In the genomic region with DNA sequence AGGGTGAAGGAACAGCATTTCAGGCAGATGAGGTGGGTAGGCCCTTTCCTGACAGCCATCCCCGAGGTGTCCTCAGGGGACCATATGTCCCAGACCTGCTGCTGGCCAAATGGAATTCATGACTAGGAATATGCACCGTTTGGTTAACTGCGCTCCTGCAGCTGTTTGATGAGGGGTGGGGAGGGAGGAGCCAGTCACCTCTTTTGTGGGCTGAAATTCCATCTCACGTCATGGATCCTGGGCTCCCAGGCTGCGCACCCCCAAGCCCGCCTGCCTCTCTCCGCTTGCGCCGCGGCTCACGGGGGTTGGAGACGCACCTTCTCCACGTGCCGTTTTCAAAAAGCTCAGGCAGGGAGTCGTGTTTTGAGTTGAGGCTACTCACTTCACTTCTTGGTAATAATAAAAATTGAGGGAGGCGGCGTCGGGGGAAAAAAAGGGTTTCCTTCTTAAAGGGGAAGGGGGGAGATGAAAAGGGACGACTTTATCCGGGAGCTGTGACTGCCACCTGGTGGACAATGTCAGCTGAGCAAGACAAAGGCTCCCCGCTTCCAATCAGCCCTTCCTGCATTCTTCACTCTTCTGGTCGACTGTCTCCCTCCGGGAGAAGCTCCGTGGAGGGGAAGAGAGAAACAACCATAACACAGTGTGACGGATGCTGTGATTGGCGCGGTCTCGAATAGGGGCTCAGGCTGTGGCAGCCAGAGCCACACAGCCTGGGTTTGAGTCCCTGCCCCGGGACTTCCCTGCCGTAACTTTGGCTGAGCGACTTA, we compare ENCODE assay signal across 8 cellular contexts. TPM values are rescaled to one million over a fixed set of nuclear protein-coding genes. Genes with fewer than 3 reads are reported as not detected.
A peak's percentile ranks its signal among the peaks of the same experiment; 100 is the strongest.
DNase-seq lines count a peak whose midpoint lies in the region; ATAC-seq and TF ChIP-seq lines count a peak whose summit lies in the region.

No MANE protein-coding gene starts in this region.

- POLR2A ChIA-PET in activated CD8-positive, alpha-beta T cell treated with anti-CD3 and anti-CD28 coated beads for 36 hours (lab: Charles Lee) = interaction anchor here (0.5 to 1.1 kb wide), 4 partner anchors 56 to 357 kb away, joined by 3 to 5 read pairs (median 4); a partner anchor contains a TSS

- H3K4me1 Mint-ChIP-seq in activated CD8-positive, alpha-beta T cell treated with anti-CD3 and anti-CD28 coated beads for 36 hours (ENCODE audit: low read depth) = no peaks in the 10 kb centered on the region

- CTCF ChIA-PET in activated CD8-positive, alpha-beta T cell treated with anti-CD3 and anti-CD28 coated beads for 36 hours (lab: Charles Lee) = interaction anchor here (0.6 to 5.5 kb wide), 40 partner anchors 9 to 447 kb away, joined by 3 to 93 read pairs (median 4); a partner anchor contains a TSS

- peaks cover 12% of the 10 kb centered on the region for H3K4me1 ChIP-seq in lower lobe of right lung

- no peaks in the 10 kb centered on the region for H3K9me3 Mint-ChIP-seq in activated CD8-positive, alpha-beta T cell treated with anti-CD3 and anti-CD28 coated beads for 36 hours

- intact Hi-C loops in activated CD8-positive, alpha-beta T cell treated with anti-CD3 and anti-CD28 coated beads for 36 hours (cut with micrococcal nuclease) = loop anchor here (1.0 kb wide), 1 partner anchor 354 kb away; no protein-coding TSS in a partner anchor
- intact Hi-C loops in lower lobe of right lung (cut with DNase I) = loop anchor here (5.0 kb wide), 1 partner anchor 356 kb away; a partner anchor contains a TSS

- H3K36me3 ChIP-seq in lower lobe of right lung = no peaks in the 10 kb centered on the region

- no peaks in the 10 kb centered on the region for H3K9me3 ChIP-seq in lower lobe of right lung

- H3K4me3 ChIP-seq in lower lobe of right lung = peak overlapping the region; percentile 59

- H3K27me3 ChIP-seq in lower lobe of right lung (ENCODE audit: low read depth) = no peaks in the 10 kb centered on the region

- no peak overlapping the region for H3K27ac Mint-ChIP-seq in activated CD8-positive, alpha-beta T cell treated with anti-CD3 and anti-CD28 coated beads for 36 hours

- peak; percentile 73 to 76 for DNase-seq in NCI-H2081 (lab: John Stamatoyannopoulos, UW)
- no peak for DNase-seq in NCI-H2081 treated with DMSO at 0.1 percent for 48 hours (lab: John Stamatoyannopoulos, UW)
- DNase-seq in NCI-H774 (lab: John Stamatoyannopoulos, UW) = peak; percentile 73
- DNase-seq in activated CD8-positive, alpha-beta T cell treated with anti-CD3 and anti-CD28 coated beads for 36 hours = peak; percentile 86
- DNase-seq in effector CD4-positive, alpha-beta T cell = peak; percentile 74
- DNase-seq in lower lobe of right lung = peak; percentile 83
- DNase-seq in stimulated activated CD4-positive, alpha-beta T cell treated with anti-CD3 and anti-CD28 coated beads, Interleukin-4, amount 100 ng/mL, for 48 hours (ENCODE audit: low read depth in 2 of 2) = peak; percentile 65 to 70

- peak overlapping the region; percentile 33 for H3K27ac ChIP-seq in lower lobe of right lung

- TF ChIP-seq CTCF in activated CD8-positive, alpha-beta T cell treated with anti-CD3 and anti-CD28 coated beads for 36 hours (IDR thresholded peaks at IDR 0.05) = peak; percentile 77
- peak; percentile 85 for TF ChIP-seq CTCF in lower lobe of right lung (IDR thresholded peaks at IDR 0.05)

- H3K36me3 Mint-ChIP-seq in activated CD8-positive, alpha-beta T cell treated with anti-CD3 and anti-CD28 coated beads for 36 hours (ENCODE audit: low read depth) = no peaks in the 10 kb centered on the region

- H3K27me3 Mint-ChIP-seq in activated CD8-positive, alpha-beta T cell treated with anti-CD3 and anti-CD28 coated beads for 36 hours = peaks cover 11% of the 10 kb centered on the region

- H3K4me3 Mint-ChIP-seq in activated CD8-positive, alpha-beta T cell treated with anti-CD3 and anti-CD28 coated beads for 36 hours = peak overlapping the region; percentile 61

- ATAC-seq in HG03378 (IDR thresholded peaks at IDR 0.05; ENCODE audit: unreplicated experiment) (peak; percentile 51), lower lobe of right lung (peak; percentile 87 to 93)
- ATAC-seq in activated CD8-positive, alpha-beta T cell treated with anti-CD3 and anti-CD28 coated beads for 36 hours = peak; percentile 86

RNA-seq across cellular contexts. Expression of a gene that starts 15.9 kb away (rescaled TPM):
- total RNA-seq in activated CD8-positive, alpha-beta T cell treated with anti-CD3 and anti-CD28 coated beads for 36 hours = not detected
- not detected for total RNA-seq in lower lobe of right lung
